ENCODE assay signal across 21 cellular contexts in the genomic region with DNA sequence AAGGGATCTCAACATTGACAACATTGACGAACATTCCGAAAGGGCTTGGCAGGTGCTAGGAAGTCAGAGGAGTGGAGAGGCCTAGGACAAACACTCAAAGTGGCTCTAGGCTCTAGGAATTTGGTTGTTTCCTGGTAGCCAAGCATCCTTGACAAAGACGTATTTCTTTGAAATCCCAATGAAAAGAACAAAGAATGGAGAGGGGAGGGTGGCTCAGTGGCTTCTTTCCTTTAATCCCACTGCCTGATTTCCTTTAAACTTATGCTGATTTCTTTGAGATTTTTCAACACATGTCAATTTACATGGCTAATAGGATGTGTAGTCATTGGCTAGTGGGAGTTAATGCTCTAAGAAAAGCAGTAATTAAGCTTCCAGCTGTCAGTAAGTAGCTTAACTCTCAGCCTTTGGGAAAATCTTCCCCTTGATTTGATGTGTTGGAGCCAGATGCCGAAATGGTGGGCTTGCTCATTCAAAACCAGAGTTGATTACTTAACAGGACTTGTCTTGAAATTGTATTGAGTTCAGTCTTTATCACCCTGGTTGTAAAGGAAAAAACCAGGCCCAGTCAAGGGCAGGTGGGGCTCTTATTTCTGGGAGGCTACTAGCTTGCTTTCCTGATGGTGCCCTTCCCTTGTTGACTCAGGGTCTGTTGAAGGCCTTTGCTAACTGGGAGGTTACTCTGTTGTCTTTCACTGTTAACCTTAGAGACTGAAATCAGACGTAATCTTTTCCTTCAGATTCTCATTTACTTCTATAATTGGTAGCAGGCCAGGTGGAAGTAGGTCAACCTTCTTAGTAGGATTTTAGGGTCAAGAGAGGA. TPM values are rescaled to one million over a fixed set of nuclear protein-coding genes. Genes with fewer than 3 reads are reported as not detected.
DNase-seq lines count a peak whose midpoint lies in the region; ATAC-seq, FAIRE-seq and TF ChIP-seq lines count a peak whose summit lies in the region.
"Had no signal": no experiment of that assay in that cellular context is flagged by ENCODE, and none has a peak within 500 bp of the region (broad histone marks: within the 10 kb centered on the region; RNA-seq: fewer than 3 reads in every experiment).

No MANE protein-coding gene starts in this region.

- peaks cover 68% of the 10 kb centered on the region for H3K36me3 Mint-ChIP-seq in activated CD4-positive, alpha-beta T cell treated with anti-CD3 and anti-CD28 coated beads, Interleukin-2, amount 10 ng/mL, durations not matched to agents 24 days and 14 days (ENCODE audit: low read depth)
- H3K36me3 Mint-ChIP-seq in activated CD4-positive, alpha-beta T cell treated with anti-CD3 and anti-CD28 coated beads, Interleukin-2, amount 10 ng/mL, durations not matched to agents 7 days and 5 days (ENCODE audit: low read depth): peaks cover 90% of the 10 kb centered on the region
- peaks cover 33% of the 10 kb centered on the region for H3K36me3 Mint-ChIP-seq in type B pancreatic cell

- H3K9me3 Mint-ChIP-seq in activated CD4-positive, alpha-beta T cell treated with anti-CD3 and anti-CD28 coated beads, Interleukin-2, amount 10 ng/mL, durations not matched to agents 24 days and 14 days: no peaks in the 10 kb centered on the region
- H3K9me3 Mint-ChIP-seq in activated CD4-positive, alpha-beta T cell treated with anti-CD3 and anti-CD28 coated beads, Interleukin-2, amount 10 ng/mL, durations not matched to agents 7 days and 5 days: peaks cover 8% of the 10 kb centered on the region
- H3K9me3 Mint-ChIP-seq in type B pancreatic cell: peaks cover 4% of the 10 kb centered on the region

- CTCF ChIA-PET in activated CD4-positive, alpha-beta T cell treated with anti-CD3 and anti-CD28 coated beads, Interleukin-2, amount 10 ng/mL, durations not matched to agents 7 days and 5 days (lab: Charles Lee): interaction anchor here (0.6 kb wide), 2 partner anchors 11 to 1287 kb away, joined by 3 to 4 read pairs; no protein-coding TSS in a partner anchor

- 21 to 35% methylated on average over 4 to 5 of the region's 5 CpGs for WGBS in ectodermal cell, 2 experiments
- WGBS in small intestine, 3 donors: 78 to 90% (median 80%) methylated on average over 5 of the region's 5 CpGs

- H3K4me3 ChIP-seq in ectodermal cell (ENCODE audit: insufficient read depth, low read depth, low read length) (no peak overlapping the region), small intestine (ENCODE audit: low read depth in 1 of 2, low read length in 2 of 2) (no peak overlapping the region)
- H3K4me3 ChIP-seq: body of pancreas, coronary artery, uterus had no signal

- TF ChIP-seq POLR2A in H54 (IDR thresholded peaks at IDR 0.05; ENCODE audit: low read depth, low read length): no peak

- peaks cover 31% of the 10 kb centered on the region for H3K4me1 Mint-ChIP-seq in activated CD4-positive, alpha-beta T cell treated with anti-CD3 and anti-CD28 coated beads, Interleukin-2, amount 10 ng/mL, durations not matched to agents 24 days and 14 days
- peaks cover 37% of the 10 kb centered on the region for H3K4me1 Mint-ChIP-seq in activated CD4-positive, alpha-beta T cell treated with anti-CD3 and anti-CD28 coated beads, Interleukin-2, amount 10 ng/mL, durations not matched to agents 7 days and 5 days
- H3K4me1 Mint-ChIP-seq in type B pancreatic cell (ENCODE audit: unreplicated experiment): no peaks in the 10 kb centered on the region

- DNase-seq in activated CD4-positive, alpha-beta T cell treated with anti-CD3 and anti-CD28 coated beads, Interleukin-2, amount 10 ng/mL, durations not matched to agents 24 days and 14 days: no peak
- no peak for DNase-seq in activated CD4-positive, alpha-beta T cell treated with anti-CD3 and anti-CD28 coated beads, Interleukin-2, amount 10 ng/mL, durations not matched to agents 7 days and 5 days
- peak; percentile 96 for DNase-seq in NCI-H82 (lab: John Stamatoyannopoulos, UW)
- DNase-seq in small intestine: peak; percentile 31
- DNase-seq in type B pancreatic cell (ENCODE audit: extremely low spot score, unreplicated experiment): no peak
- DNase-seq in H54 (ENCODE audit: insufficient read length, low spot score): no peak
- DNase-seq: activated CD4-positive, alpha-beta T cell treated with anti-CD3 and anti-CD28 coated beads, Interleukin-2, amount 50 U/mL, for 48 hours; activated T-cell treated with anti-CD3 and anti-CD28 coated beads, Interleukin-2, amount 50 U/mL, for 4 hours; body of pancreas; DMS153; naive B cell; NCI-H1694; stimulated activated CD4-positive, alpha-beta T cell treated with anti-CD3 and anti-CD28 coated beads, Interleukin-4, amount 100 ng/mL, for 24 hours; T-helper 1 cell; uterus had no signal

- peak overlapping the region; percentile 79 for H3K27ac ChIP-seq in ectodermal cell (ENCODE audit: insufficient read depth, low read depth, low read length, poor library complexity, severe bottlenecking)
- H3K27ac ChIP-seq in small intestine (ENCODE audit: low read depth in 1 of 2, low read length in 1 of 2): no peak overlapping the region
- H3K27ac ChIP-seq: body of pancreas, coronary artery, uterus had no signal

- no peak for TF ChIP-seq CTCF in type B pancreatic cell (conservative IDR thresholded peaks at IDR 0.05)

- intact Hi-C loops in activated CD4-positive, alpha-beta T cell treated with anti-CD3 and anti-CD28 coated beads, Interleukin-2, amount 10 ng/mL, durations not matched to agents 24 days and 14 days (cut with micrococcal nuclease): loop anchor here (5.0 kb wide), 1 partner anchor 35 kb away; no protein-coding TSS in a partner anchor

- H3K36me3 ChIP-seq in ectodermal cell (ENCODE audit: control insufficient read depth, insufficient read depth, low read length) (peaks cover 23% of the 10 kb centered on the region), small intestine (ENCODE audit: control insufficient read depth in 2 of 2, insufficient read depth in 2 of 2, low read length in 2 of 2) (peaks cover 6 to 7% of the 10 kb centered on the region in 2 donors)
- H3K36me3 ChIP-seq: uterus had no signal

- POLR2A ChIA-PET in activated CD4-positive, alpha-beta T cell treated with anti-CD3 and anti-CD28 coated beads, Interleukin-2, amount 10 ng/mL, durations not matched to agents 7 days and 5 days (lab: Charles Lee): no interaction called here

- H3K4me1 ChIP-seq in ectodermal cell (ENCODE audit: control insufficient read depth, insufficient read depth, low read length) (peaks cover 4% of the 10 kb centered on the region), small intestine (ENCODE audit: control insufficient read depth in 2 of 2, insufficient read depth in 1 of 2, low read depth in 1 of 2, low read length in 1 of 2) (no peaks in the 10 kb centered on the region)
- H3K4me1 ChIP-seq: body of pancreas, uterus had no signal

- H3K9me3 ChIP-seq in ectodermal cell (ENCODE audit: control insufficient read depth, low read length) (no peaks in the 10 kb centered on the region), small intestine (ENCODE audit: control insufficient read depth, low read depth) (no peaks in the 10 kb centered on the region)
- H3K9me3 ChIP-seq: body of pancreas, uterus had no signal

- H3K27me3 Mint-ChIP-seq in activated CD4-positive, alpha-beta T cell treated with anti-CD3 and anti-CD28 coated beads, Interleukin-2, amount 10 ng/mL, durations not matched to agents 24 days and 14 days: no peaks in the 10 kb centered on the region
- H3K27me3 Mint-ChIP-seq in activated CD4-positive, alpha-beta T cell treated with anti-CD3 and anti-CD28 coated beads, Interleukin-2, amount 10 ng/mL, durations not matched to agents 7 days and 5 days: no peaks in the 10 kb centered on the region
- H3K27me3 Mint-ChIP-seq in type B pancreatic cell: no peaks in the 10 kb centered on the region
- H3K27me3 Mint-ChIP-seq: naive B cell, progenitor cell of endocrine pancreas had no signal

- H3K4me3 Mint-ChIP-seq in activated CD4-positive, alpha-beta T cell treated with anti-CD3 and anti-CD28 coated beads, Interleukin-2, amount 10 ng/mL, durations not matched to agents 24 days and 14 days: no peak overlapping the region
- H3K4me3 Mint-ChIP-seq in activated CD4-positive, alpha-beta T cell treated with anti-CD3 and anti-CD28 coated beads, Interleukin-2, amount 10 ng/mL, durations not matched to agents 7 days and 5 days: no peak overlapping the region
- no peak overlapping the region for H3K4me3 Mint-ChIP-seq in type B pancreatic cell
- H3K4me3 Mint-ChIP-seq: activated T-cell treated with anti-CD3 and anti-CD28 coated beads, Interleukin-2, amount 50 U/mL, for 4 hours had no signal

- no peak for ATAC-seq in GM21528 (IDR thresholded peaks at IDR 0.05; ENCODE audit: low FRiP score, unreplicated experiment)
- ATAC-seq: activated naive CD4-positive, alpha-beta T cell treated with anti-CD3 and anti-CD28 coated beads, Interleukin-2, amount 50 U/mL, for 72 hours; activated T-cell treated with anti-CD3 and anti-CD28 coated beads, Interleukin-2, amount 50 U/mL, for 4 hours; body of pancreas had no signal

- no peaks in the 10 kb centered on the region for H3K27me3 ChIP-seq in ectodermal cell (ENCODE audit: control insufficient read depth, insufficient read depth, low read length, poor library complexity, severe bottlenecking)
- H3K27me3 ChIP-seq in small intestine (ENCODE audit: control insufficient read depth in 2 of 2, insufficient read depth in 2 of 2, low read length in 2 of 2): no peaks in the 10 kb centered on the region
- H3K27me3 ChIP-seq: body of pancreas, uterus had no signal

- peak overlapping the region; percentile 17 for H3K27ac Mint-ChIP-seq in activated CD4-positive, alpha-beta T cell treated with anti-CD3 and anti-CD28 coated beads, Interleukin-2, amount 10 ng/mL, durations not matched to agents 24 days and 14 days
- H3K27ac Mint-ChIP-seq in activated CD4-positive, alpha-beta T cell treated with anti-CD3 and anti-CD28 coated beads, Interleukin-2, amount 10 ng/mL, durations not matched to agents 7 days and 5 days: no peak overlapping the region
- no peak overlapping the region for H3K27ac Mint-ChIP-seq in type B pancreatic cell
- H3K27ac Mint-ChIP-seq: progenitor cell of endocrine pancreas had no signal

- FAIRE-seq in small intestine (lab: Jason Lieb, UNC): no peak
- FAIRE-seq in H54 (lab: Jason Lieb, UNC): no peak
- FAIRE-seq: endothelial cell of umbilical vein had no signal

RNA-seq across cellular contexts. Expression of gene SORL1, which starts 45.3 kb away (rescaled TPM):
- total RNA-seq in activated CD4-positive, alpha-beta T cell treated with anti-CD3 and anti-CD28 coated beads, Interleukin-2, amount 10 ng/mL, durations not matched to agents 24 days and 14 days: 28.4 and 30.3 TPM in 2 replicates
- total RNA-seq in activated CD4-positive, alpha-beta T cell treated with anti-CD3 and anti-CD28 coated beads, Interleukin-2, amount 10 ng/mL, durations not matched to agents 7 days and 5 days: 100 to 1,000 TPM; 197 to 207 TPM
- polyA plus RNA-seq in ectodermal cell (2013, experiment 1 of 4): 19.2 TPM
- 24.2 TPM for polyA plus RNA-seq in ectodermal cell (2013, experiment 2 of 4)
- 16.9 TPM for polyA plus RNA-seq in ectodermal cell (2013, experiment 3 of 4)
- polyA plus RNA-seq in ectodermal cell (2013, experiment 4 of 4): 21.6 TPM
- 1 to 10 TPM; 4.6 to 6.5 (median 5.2) TPM for polyA plus RNA-seq in small intestine
- 39.0 and 62.6 TPM in 2 replicates for total RNA-seq in type B pancreatic cell (ENCODE audit: low replicate concordance)

Comparison
In these comparisons a context has a peak if more than half of its experiments do, and no peak if none do; other contexts are left out.
1. DNase-seq: peak in NCI-H82 (single experiment) and small intestine (single experiment); none in activated CD4-positive, alpha-beta T cell treated with anti-CD3 and anti-CD28 coated beads, Interleukin-2, amount 10 ng/mL, durations not matched to agents 24 days and 14 days (single experiment), activated CD4-positive, alpha-beta T cell treated with anti-CD3 and anti-CD28 coated beads, Interleukin-2, amount 10 ng/mL, durations not matched to agents 7 days and 5 days (single experiment), type B pancreatic cell (single experiment) and H54 (single experiment).